ENCODE assay signal across 2 cellular contexts in genomic region chr11:58933661-58934060, GRCh38.
A peak's percentile ranks its signal among the peaks of the same experiment; 100 is the strongest.
TF ChIP-seq lines count a peak whose summit lies in the region.

No MANE protein-coding gene starts in this region.

TF ChIP-seq in liver, 16 proteins besides CTCF, POLR2A, EP300 and RAD21:
- TF ChIP-seq HNF4A (conservative IDR thresholded peaks at IDR 0.05) = peak; percentile 12 to 26
- TF ChIP-seq FOXA2 (IDR thresholded peaks at IDR 0.05) = no peak
- no peak for TF ChIP-seq RXRA (IDR thresholded peaks at IDR 0.05)
- TF ChIP-seq EGR1 (IDR thresholded peaks at IDR 0.05; ENCODE audit: low read depth in 2 of 2) = no peak
- no peak for TF ChIP-seq ZBTB33 (IDR thresholded peaks at IDR 0.05)
- TF ChIP-seq FOXA1 (IDR thresholded peaks at IDR 0.05) = no peak

TF ChIP-seq in HepG2, 621 proteins besides CTCF, POLR2A, EP300 and RAD21:
- no peak for TF ChIP-seq MEIS2 (CRISPR knock-in tag; IDR thresholded peaks at IDR 0.05)
- TF ChIP-seq FOXK1 (CRISPR knock-in tag; IDR thresholded peaks at IDR 0.05; ENCODE audit: borderline replicate concordance, low read depth) = no peak
- TF ChIP-seq SPEN (CRISPR knock-in tag; IDR thresholded peaks at IDR 0.05; ENCODE audit: low read depth) = no peak
- no peak for TF ChIP-seq ZNF790 (CRISPR knock-in tag; IDR thresholded peaks at IDR 0.05; ENCODE audit: borderline replicate concordance)
TF ChIP-seq in HepG2: peak in this region for 0.
